8 cellular contexts compared by ENCODE assay signal in genomic region chr6:113856571-113857564, GRCh38. TPM values are rescaled to one million over a fixed set of nuclear protein-coding genes. Genes with fewer than 3 reads are reported as not detected.
DNase-seq lines count a peak whose midpoint lies in the region; ATAC-seq and TF ChIP-seq lines count a peak whose summit lies in the region.

Gene MARCKS, plus strand, starts transcription at chr6:113857345. Its CDS starts 401 bp downstream, at chr6:113857746.

- DNase-seq in 8988T (peak; percentile 68), GM12865 (ENCODE audit: low read depth) (peak; percentile 93), NCI-H1105 (lab: John Stamatoyannopoulos, UW) (peak; percentile 94), SK-N-MC (ENCODE audit: low read depth, low spot score) (peak; percentile 63), cerebellum (ENCODE audit: low spot score) (peak; percentile 92), immature natural killer cell (peak in 2 of 3 donors; percentile 26 to 37), skeletal muscle cell (ENCODE audit: low read depth) (peak; percentile 83)

- peaks cover 0 to 5% (median 0%) of the 10 kb centered on the region in 3 donors for H3K36me3 Mint-ChIP-seq in immature natural killer cell

- H3K4me1 Mint-ChIP-seq in immature natural killer cell, result peaks cover 7 to 9% of the 10 kb centered on the region in 2 donors

- peaks cover 14% of the 10 kb centered on the region for H3K36me3 ChIP-seq in SK-N-MC (ENCODE audit: insufficient read depth, low read length)

- H3K4me3 ChIP-seq in GM12865 (ENCODE audit: low read depth, low read length), result peak within 1 kb of the TSS; percentile 86
- H3K4me3 ChIP-seq in SK-N-MC, result peak within 1 kb of the TSS; percentile 93
- peak within 1 kb of the TSS; percentile 100 for H3K4me3 ChIP-seq in skeletal muscle cell (ENCODE audit: low read depth, low read length)

- H3K9me3 ChIP-seq in SK-N-MC (ENCODE audit: low read depth, low read length), result no peaks in the 10 kb centered on the region

- H3K4me3 Mint-ChIP-seq in immature natural killer cell, result no peak within 1 kb of the TSS

- peak within 1 kb of the TSS; percentile 73 for H3K27ac ChIP-seq in SK-N-MC

- peak; percentile 38 for ATAC-seq in HG02588 (IDR thresholded peaks at IDR 0.05; ENCODE audit: unreplicated experiment)

- peak within 1 kb of the TSS; percentile 93 for H3K9ac ChIP-seq in SK-N-MC (ENCODE audit: insufficient read length)

- H3K27me3 Mint-ChIP-seq in immature natural killer cell (ENCODE audit: low read depth in 3 of 3), result peaks cover 10 to 46% (median 22%) of the 10 kb centered on the region in 3 donors

- peak within 1 kb of the TSS in 2 of 6 donors; percentile 32 to 34 for H3K27ac Mint-ChIP-seq in immature natural killer cell

- TF ChIP-seq CTCF in GM12865 (IDR thresholded peaks at IDR 0.05; ENCODE audit: insufficient read depth, low read depth, low read length, missing control alignments), result no peak

- peaks cover 0 to 12% (median 4%) of the 10 kb centered on the region in 6 donors for H3K9me3 Mint-ChIP-seq in immature natural killer cell

RNA-seq across cellular contexts. Expression of gene MARCKS, which starts in this region (rescaled TPM):
- total RNA-seq in cerebellum, result 251 TPM
- under 1 TPM in 2 of 3 donors, not detected in 1; 0.04 to 0.12 TPM for polyA plus RNA-seq in immature natural killer cell

Comparison
In these comparisons a context has a peak if more than half of its experiments do, and no peak if none do; other contexts are left out.
1. Peak in every context shown above with its lines: DNase-seq, ATAC-seq, H3K4me3 ChIP-seq and H3K27ac ChIP-seq.
2. Peak in DNase-seq in immature natural killer cell; RNA of the gene not detected or under 1 TPM.
3. DNase-seq: peak in every context shown above with its lines; median percentile 94 in NCI-H1105; 93 in GM12865; 92 in cerebellum; 83 in skeletal muscle cell; 68 in 8988T; 63 in SK-N-MC; 32 in immature natural killer cell.